8 cellular contexts compared by ENCODE assay signal in the genomic region with DNA sequence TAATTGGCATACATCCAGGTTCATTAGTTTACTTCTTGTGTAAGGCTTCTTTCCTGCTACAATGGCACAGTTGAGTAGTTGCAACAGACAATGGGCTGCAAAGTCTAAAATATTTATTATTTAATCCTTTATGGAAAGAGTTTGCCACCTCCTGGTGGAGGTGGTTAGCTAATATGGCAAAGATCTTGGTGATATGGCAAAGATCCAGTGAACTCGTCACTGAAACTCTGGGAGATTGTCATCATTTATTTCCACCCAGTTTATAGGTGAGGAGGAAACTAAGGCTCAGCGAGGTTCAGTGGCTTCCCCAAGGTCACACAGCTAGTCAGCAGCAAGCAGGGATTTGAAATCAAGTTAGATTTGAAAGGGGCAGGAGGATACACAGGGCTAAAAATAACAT. TPM values are rescaled to one million over a fixed set of nuclear protein-coding genes. Genes with fewer than 3 reads are reported as not detected.
DNase-seq lines count a peak whose midpoint lies in the region; ATAC-seq, FAIRE-seq and TF ChIP-seq lines count a peak whose summit lies in the region.
"Had no signal": no experiment of that assay in that cellular context is flagged by ENCODE, and none has a peak within 500 bp of the region (broad histone marks: within the 10 kb centered on the region; RNA-seq: fewer than 3 reads in every experiment).

No MANE protein-coding gene starts in this region.

- H3K4me3 ChIP-seq in MM.1S (ENCODE audit: low read length) (no peak overlapping the region), pancreas (no peak overlapping the region)

- WGBS in pancreas, 2 donors = 9 to 10% methylated on average over 2 of the region's 2 CpGs

- H3K36me3 ChIP-seq in MM.1S (replicated peaks; ENCODE audit: insufficient read depth, low read length) = no peaks in the 10 kb centered on the region
- no peaks in the 10 kb centered on the region for H3K36me3 ChIP-seq in pancreas

- no peak overlapping the region for H2AFZ ChIP-seq in MM.1S (ENCODE audit: low read length)

- H3K4me1 ChIP-seq in MM.1S (ENCODE audit: low read length) = no peaks in the 10 kb centered on the region
- H3K4me1 ChIP-seq in pancreas = no peaks in the 10 kb centered on the region

- peaks cover 9% of the 10 kb centered on the region for H3K27me3 ChIP-seq in MM.1S (replicated peaks; ENCODE audit: insufficient read depth, low read length)
- H3K27me3 ChIP-seq in pancreas = no peaks in the 10 kb centered on the region

- TF ChIP-seq CTCF in MM.1S (IDR thresholded peaks at IDR 0.05; ENCODE audit: low read length) (peak; percentile 24), pancreas (IDR thresholded peaks at IDR 0.05) (no peak)

- no peaks in the 10 kb centered on the region for H3K79me2 ChIP-seq in MM.1S (ENCODE audit: low read length)

- H3F3A ChIP-seq in MM.1S (ENCODE audit: insufficient read depth, low read length) = no peaks in the 10 kb centered on the region

- H3K9me3 ChIP-seq in MM.1S (replicated peaks; ENCODE audit: insufficient read depth, low read length) (no peaks in the 10 kb centered on the region), pancreas (no peaks in the 10 kb centered on the region)

- peak; percentile 72 for DNase-seq in ELR (ENCODE audit: low read depth)
- DNase-seq in MM.1S = no peak
- peak; percentile 33 for DNase-seq in effector CD4-positive, alpha-beta T cell
- no peak for DNase-seq in pancreas
- no peak for DNase-seq in NCI-H510A (lab: John Stamatoyannopoulos, UW)
- DNase-seq in GM19240 (ENCODE audit: insufficient read length, low spot score) = no peak

- no peaks in the 10 kb centered on the region for H3K9me2 ChIP-seq in MM.1S (replicated peaks; ENCODE audit: insufficient read depth, low read length)

- intact Hi-C loops in pancreas (cut with DNase I) = no loop called here

- no peak overlapping the region for H3K9ac ChIP-seq in MM.1S (ENCODE audit: low read length)

- ATAC-seq in pancreas (peak in 3 of 4 donors; percentile 28 to 48 (median 39)), GM21786 (IDR thresholded peaks at IDR 0.05; ENCODE audit: unreplicated experiment) (no peak)

- no peak overlapping the region for H3K4me2 ChIP-seq in MM.1S (ENCODE audit: low read depth, low read length)

- H3K27ac ChIP-seq in MM.1S (ENCODE audit: low read length) = no peak overlapping the region
- no peak overlapping the region for H3K27ac ChIP-seq in pancreas

- H4K20me1 ChIP-seq in MM.1S (ENCODE audit: insufficient read depth, low read length) = no peaks in the 10 kb centered on the region

- FAIRE-seq in pancreas (lab: Jason Lieb, UNC) = peak; percentile 85
- FAIRE-seq: endometrium had no signal

RNA-seq across cellular contexts. Expression of a gene that starts 16.1 kb away (rescaled TPM):
- total RNA-seq in pancreas = 10 to 100 TPM; 23.0 to 38.4 (median 26.4) TPM
- 10 to 100 TPM; 13.9 to 14.0 TPM for polyA plus RNA-seq in pancreas

Comparison
In these comparisons a context has a peak if more than half of its experiments do, and no peak if none do; other contexts are left out.
1. DNase-seq: peak in ELR (single experiment) and effector CD4-positive, alpha-beta T cell (single experiment); none in MM.1S (single experiment), pancreas (0 of 6), NCI-H510A (single experiment) and GM19240 (single experiment).